15 cellular contexts compared by ENCODE assay signal in genomic region chr7:47360301-47360900, GRCh38.
DNase-seq lines count a peak whose midpoint lies in the region; ATAC-seq and TF ChIP-seq lines count a peak whose summit lies in the region.
"Had no signal": no experiment of that assay in that cellular context is flagged by ENCODE, and none has a peak within 500 bp of the region (broad histone marks: within the 10 kb centered on the region; RNA-seq: fewer than 3 reads in every experiment).

No MANE protein-coding gene starts in this region.

- H3K4me3 ChIP-seq in right atrium auricular region (no peak overlapping the region), transverse colon (no peak overlapping the region), MM.1S (ENCODE audit: low read length) (no peak overlapping the region)
- H3K4me3 ChIP-seq: GM23248 had no signal

- H3K4me1 Mint-ChIP-seq in chondrocyte (ENCODE audit: low read depth), result peaks cover 25% of the 10 kb centered on the region
- peaks cover 10% of the 10 kb centered on the region for H3K4me1 Mint-ChIP-seq in osteocyte (ENCODE audit: unreplicated experiment)
- peaks cover 6 to 10% of the 10 kb centered on the region in 2 donors for H3K4me1 Mint-ChIP-seq in stimulated activated naive B cell treated with anti-CD40 and anti-IgM and Interleukin-4, amounts not matched to agents 10 μg/mL and 1 μg/mL and 100 μg/mL, for 72 hours
- H3K4me1 Mint-ChIP-seq: B cell had no signal

- no peak overlapping the region for H2AFZ ChIP-seq in MM.1S (ENCODE audit: low read length)
- H2AFZ ChIP-seq: GM23248 had no signal

- TF ChIP-seq POLR2A in transverse colon (IDR thresholded peaks at IDR 0.05), result no peak

- WGBS in transverse colon (ENCODE audit: low coverage in 1 of 2), 2 donors, result 94% methylated on average over 11 of the region's 11 CpGs; no CpG with 5 or more reads in 1 of the 2 donors

- peak overlapping the region; percentile 46 to 69 for H3K27ac ChIP-seq in right atrium auricular region
- H3K27ac ChIP-seq in transverse colon, result no peak overlapping the region
- H3K27ac ChIP-seq in MM.1S (ENCODE audit: low read length), result no peak overlapping the region
- H3K27ac ChIP-seq: GM23248 had no signal

- H3K4me2 ChIP-seq in MM.1S (ENCODE audit: low read depth, low read length), result no peak overlapping the region

- H3F3A ChIP-seq in MM.1S (ENCODE audit: insufficient read depth, low read length), result no peaks in the 10 kb centered on the region

- H3K79me2 ChIP-seq in MM.1S (ENCODE audit: low read length), result peaks cover 100% of the 10 kb centered on the region

- H3K9me3 Mint-ChIP-seq in chondrocyte (ENCODE audit: low read depth) (no peaks in the 10 kb centered on the region), osteocyte (ENCODE audit: unreplicated experiment) (no peaks in the 10 kb centered on the region)
- H3K9me3 Mint-ChIP-seq in stimulated activated naive B cell treated with anti-CD40 and anti-IgM and Interleukin-4, amounts not matched to agents 10 μg/mL and 1 μg/mL and 100 μg/mL, for 72 hours, result no peaks in the 10 kb centered on the region
- H3K9me3 Mint-ChIP-seq: CD4-positive, alpha-beta T cell had no signal

- DNase-seq in right atrium auricular region (ENCODE audit: low spot score), result no peak
- no peak for DNase-seq in Right ventricle myocardium superior
- DNase-seq in chondrocyte (ENCODE audit: low spot score), result no peak
- DNase-seq in osteocyte (ENCODE audit: extremely low spot score, unreplicated experiment), result no peak
- DNase-seq in transverse colon, result peak; percentile 4
- no peak for DNase-seq in NCI-H748 (lab: John Stamatoyannopoulos, UW; ENCODE audit: unreplicated experiment)
- DNase-seq in MM.1S, result no peak
- no peak for DNase-seq in stimulated activated naive B cell treated with anti-CD40 and anti-IgM and Interleukin-4, amounts not matched to agents 10 μg/mL and 1 μg/mL and 100 μg/mL, for 72 hours
- DNase-seq: C1 segment of cervical spinal cord; CD4-positive, alpha-beta T cell; DMS79 treated with DMSO at 0.1 percent for 48 hours; EL; GM23248 had no signal

- H3K27me3 Mint-ChIP-seq in chondrocyte (ENCODE audit: low read depth) (no peaks in the 10 kb centered on the region), osteocyte (ENCODE audit: unreplicated experiment) (no peaks in the 10 kb centered on the region)
- no peaks in the 10 kb centered on the region for H3K27me3 Mint-ChIP-seq in stimulated activated naive B cell treated with anti-CD40 and anti-IgM and Interleukin-4, amounts not matched to agents 10 μg/mL and 1 μg/mL and 100 μg/mL, for 72 hours
- H3K27me3 Mint-ChIP-seq: B cell; CD4-positive, alpha-beta T cell had no signal

- no peak overlapping the region for H3K4me3 Mint-ChIP-seq in chondrocyte (ENCODE audit: unreplicated experiment)
- no peak overlapping the region for H3K4me3 Mint-ChIP-seq in osteocyte (ENCODE audit: unreplicated experiment)
- no peak overlapping the region for H3K4me3 Mint-ChIP-seq in stimulated activated naive B cell treated with anti-CD40 and anti-IgM and Interleukin-4, amounts not matched to agents 10 μg/mL and 1 μg/mL and 100 μg/mL, for 72 hours
- H3K4me3 Mint-ChIP-seq: B cell; CD4-positive, alpha-beta T cell had no signal

- H3K9me3 ChIP-seq in right atrium auricular region (no peaks in the 10 kb centered on the region), transverse colon (no peaks in the 10 kb centered on the region), MM.1S (replicated peaks; ENCODE audit: insufficient read depth, low read length) (no peaks in the 10 kb centered on the region)

- in situ Hi-C loops in transverse colon (cut with MboI; ENCODE audit: low pct_ligation_motif_present in 1 of 4, low pct_unique_long_range_greater_than_20kb in 1 of 4, low sequenced_read_pairs in 3 of 4), result no loop called here

- no peak for TF ChIP-seq CTCF in right atrium auricular region (IDR thresholded peaks at IDR 0.05)
- no peak for TF ChIP-seq CTCF in chondrocyte (IDR thresholded peaks at IDR 0.05)
- no peak for TF ChIP-seq CTCF in osteocyte (IDR thresholded peaks at IDR 0.05)
- no peak for TF ChIP-seq CTCF in transverse colon (IDR thresholded peaks at IDR 0.05)
- no peak for TF ChIP-seq CTCF in MM.1S (IDR thresholded peaks at IDR 0.05; ENCODE audit: low read length)

- intact Hi-C loops in Right ventricle myocardium superior (cut with DNase I) (no loop called here), transverse colon (cut with DNase I; ENCODE audit: low total_unique reads) (no loop called here)

- ATAC-seq in Right ventricle myocardium superior (ENCODE audit: poor library complexity), result no peak
- no peak for ATAC-seq in stimulated activated naive B cell treated with anti-CD40 and anti-IgM and Interleukin-4, amounts not matched to agents 10 μg/mL and 1 μg/mL and 100 μg/mL, for 72 hours (replicated peaks)
- ATAC-seq: HCT116 had no signal

- H3K36me3 Mint-ChIP-seq in chondrocyte (ENCODE audit: low read depth), result peaks cover 11% of the 10 kb centered on the region
- peaks cover 2% of the 10 kb centered on the region for H3K36me3 Mint-ChIP-seq in osteocyte (ENCODE audit: unreplicated experiment)
- H3K36me3 Mint-ChIP-seq in stimulated activated naive B cell treated with anti-CD40 and anti-IgM and Interleukin-4, amounts not matched to agents 10 μg/mL and 1 μg/mL and 100 μg/mL, for 72 hours, result peaks cover 0 to 4% of the 10 kb centered on the region in 2 donors

- H3K27me3 ChIP-seq in right atrium auricular region (no peaks in the 10 kb centered on the region), transverse colon (no peaks in the 10 kb centered on the region), MM.1S (replicated peaks; ENCODE audit: insufficient read depth, low read length) (no peaks in the 10 kb centered on the region)

- H3K36me3 ChIP-seq in right atrium auricular region, result no peaks in the 10 kb centered on the region
- H3K36me3 ChIP-seq in transverse colon, result no peaks in the 10 kb centered on the region
- peaks cover 25% of the 10 kb centered on the region for H3K36me3 ChIP-seq in MM.1S (replicated peaks; ENCODE audit: insufficient read depth, low read length)

- H3K4me1 ChIP-seq in right atrium auricular region, result peaks cover 0 to 36% of the 10 kb centered on the region in 2 donors
- H3K4me1 ChIP-seq in transverse colon, result peaks cover 0 to 32% (median 22%) of the 10 kb centered on the region in 4 donors
- H3K4me1 ChIP-seq in MM.1S (ENCODE audit: low read length), result no peaks in the 10 kb centered on the region

- TF ChIP-seq EP300 in transverse colon (IDR thresholded peaks at IDR 0.05; ENCODE audit: low read depth), result no peak

- H3K27ac Mint-ChIP-seq in chondrocyte (ENCODE audit: unreplicated experiment) (peak overlapping the region; percentile 79), osteocyte (ENCODE audit: unreplicated experiment) (peak overlapping the region; percentile 27)
- H3K27ac Mint-ChIP-seq in stimulated activated naive B cell treated with anti-CD40 and anti-IgM and Interleukin-4, amounts not matched to agents 10 μg/mL and 1 μg/mL and 100 μg/mL, for 72 hours, result no peak overlapping the region
- H3K27ac Mint-ChIP-seq: B cell; CD4-positive, alpha-beta T cell had no signal

- peaks cover 45% of the 10 kb centered on the region for H4K20me1 ChIP-seq in MM.1S (ENCODE audit: insufficient read depth, low read length)

- no peaks in the 10 kb centered on the region for H3K9me2 ChIP-seq in MM.1S (replicated peaks; ENCODE audit: insufficient read depth, low read length)

- H3K9ac ChIP-seq in MM.1S (ENCODE audit: low read length), result no peak overlapping the region

Comparison
In these comparisons a context has a peak if more than half of its experiments do, and no peak if none do; other contexts are left out.
1. H3K27ac ChIP-seq: peak in right atrium auricular region (2 of 2); none in transverse colon (0 of 4) and MM.1S (single experiment).